Comparison of ENCODE assay signal across 8 cellular contexts in the genomic region with DNA sequence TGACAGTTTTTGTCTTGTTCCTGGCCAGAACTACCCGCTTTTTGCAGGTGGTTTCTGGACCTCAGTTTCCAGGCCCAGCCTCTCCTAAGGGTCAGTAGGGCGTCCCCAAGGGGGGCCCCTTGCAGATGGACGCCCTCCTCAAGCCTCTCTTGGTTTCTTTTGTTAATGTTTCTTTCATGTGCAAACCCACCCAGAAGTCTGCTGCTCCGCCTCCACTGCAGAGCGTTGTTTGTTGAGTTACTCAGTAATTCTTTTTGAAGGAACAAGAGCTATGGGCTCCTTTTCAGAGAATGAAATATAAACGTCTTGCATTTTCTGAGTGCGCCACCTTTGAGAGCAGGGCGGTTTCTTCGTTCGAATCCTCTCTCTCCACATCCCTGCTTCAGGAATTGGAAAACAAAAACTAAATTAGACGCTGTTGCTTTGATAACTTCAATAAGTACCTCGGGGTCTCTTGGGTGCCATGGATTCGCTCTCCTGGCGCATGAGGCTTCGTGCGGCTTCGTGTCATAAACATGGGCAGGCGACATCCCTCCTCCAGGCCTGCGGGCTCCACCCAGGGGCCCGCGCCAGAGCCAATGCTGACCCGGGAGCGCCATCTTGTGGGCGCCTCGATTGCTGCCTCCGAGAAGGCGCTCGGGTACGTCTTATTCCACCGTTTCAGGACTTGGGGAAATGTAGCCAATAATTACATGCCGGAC. TPM values are rescaled to one million over a fixed set of nuclear protein-coding genes. Genes with fewer than 3 reads are reported as not detected.
DNase-seq lines count a peak whose midpoint lies in the region; ATAC-seq and TF ChIP-seq lines count a peak whose summit lies in the region.

No MANE protein-coding gene starts in this region.

- no peaks in the 10 kb centered on the region for H3K36me3 Mint-ChIP-seq in activated T-helper 17 cell treated with anti-CD3 and anti-CD28 coated beads, Interleukin-2, amount 50 U/mL, for 72 hours (ENCODE audit: low read depth)

- DNase-seq in D341Med (ENCODE audit: low spot score), result peak; percentile 95
- DNase-seq in Jurkat, Clone E6-1 (ENCODE audit: low read depth, low spot score), result peak; percentile 59
- DNase-seq in RWPE2 (ENCODE audit: low spot score), result no peak
- peak; percentile 82 for DNase-seq in fibroblast of villous mesenchyme (ENCODE audit: low read depth)
- DNase-seq in stomach, result peak; percentile 84

- H3K27me3 ChIP-seq in RWPE2 (ENCODE audit: insufficient read depth, poor library complexity, severe bottlenecking) (no peaks in the 10 kb centered on the region), neutrophil (peaks cover 36% of the 10 kb centered on the region), stomach (peaks cover 0 to 10% (median 0%) of the 10 kb centered on the region in 3 donors)

- no peak for TF ChIP-seq EP300 in stomach (IDR thresholded peaks at IDR 0.05)

- H3K27me3 Mint-ChIP-seq in activated T-helper 17 cell treated with anti-CD3 and anti-CD28 coated beads, Interleukin-2, amount 50 U/mL, for 72 hours, result no peaks in the 10 kb centered on the region

- TF ChIP-seq CTCF in RWPE2 (IDR thresholded peaks at IDR 0.05; ENCODE audit: poor library complexity, severe bottlenecking), result peak; percentile 99
- TF ChIP-seq CTCF in fibroblast of villous mesenchyme (IDR thresholded peaks at IDR 0.05; ENCODE audit: insufficient read depth, low read depth, low read length), result peak; percentile 99
- peak; percentile 44 for TF ChIP-seq CTCF in neutrophil (IDR thresholded peaks at IDR 0.05)
- peak in 5 of 7 experiments; percentile 57 to 87 (median 69) for TF ChIP-seq CTCF in stomach (IDR thresholded peaks at IDR 0.05)

- H3K36me3 ChIP-seq in RWPE2 (ENCODE audit: low read depth), result no peaks in the 10 kb centered on the region
- no peaks in the 10 kb centered on the region for H3K36me3 ChIP-seq in neutrophil
- H3K36me3 ChIP-seq in stomach, result no peaks in the 10 kb centered on the region

- H3K4me1 Mint-ChIP-seq in activated T-helper 17 cell treated with anti-CD3 and anti-CD28 coated beads, Interleukin-2, amount 50 U/mL, for 72 hours, result peaks cover 6% of the 10 kb centered on the region

- TF ChIP-seq POLR2A in stomach (IDR thresholded peaks at IDR 0.05), result no peak

- intact Hi-C loops in stomach (cut with DNase I; ENCODE audit: low total_unique reads), result no loop called here

- ATAC-seq in GM21526 (IDR thresholded peaks at IDR 0.05; ENCODE audit: low FRiP score, unreplicated experiment), result peak; percentile 90
- ATAC-seq in RWPE2 (ENCODE audit: low read depth), result peak; percentile 98
- ATAC-seq in activated T-helper 17 cell treated with anti-CD3 and anti-CD28 coated beads, Interleukin-2, amount 50 U/mL, for 72 hours (replicated peaks), result peak; percentile 100

- peak overlapping the region; percentile 69 for H3K4me3 Mint-ChIP-seq in activated T-helper 17 cell treated with anti-CD3 and anti-CD28 coated beads, Interleukin-2, amount 50 U/mL, for 72 hours

- H3K9me3 Mint-ChIP-seq in activated T-helper 17 cell treated with anti-CD3 and anti-CD28 coated beads, Interleukin-2, amount 50 U/mL, for 72 hours, result no peaks in the 10 kb centered on the region

- H3K27ac Mint-ChIP-seq in activated T-helper 17 cell treated with anti-CD3 and anti-CD28 coated beads, Interleukin-2, amount 50 U/mL, for 72 hours, result peak overlapping the region; percentile 60

- H3K4me1 ChIP-seq in RWPE2 (ENCODE audit: insufficient read depth, poor library complexity, severe bottlenecking), result no peaks in the 10 kb centered on the region
- H3K4me1 ChIP-seq in neutrophil (ENCODE audit: control insufficient read depth in 1 of 2, insufficient read depth in 1 of 2, low read depth in 1 of 2, low read length in 1 of 2), result peaks cover 4 to 5% of the 10 kb centered on the region in 2 experiments
- H3K4me1 ChIP-seq in stomach, result peaks cover 0 to 12% (median 9%) of the 10 kb centered on the region in 4 donors

- 22 to 27% (median 23%) methylated on average over 31 of the region's 31 CpGs for WGBS in stomach, 5 donors

- no peak overlapping the region for H3K27ac ChIP-seq in RWPE2 (ENCODE audit: poor library complexity, severe bottlenecking)
- H3K27ac ChIP-seq in neutrophil, result no peak overlapping the region
- H3K27ac ChIP-seq in stomach, result no peak overlapping the region

- no peaks in the 10 kb centered on the region for H3K9me3 ChIP-seq in RWPE2 (ENCODE audit: severe bottlenecking)
- H3K9me3 ChIP-seq in neutrophil, result no peaks in the 10 kb centered on the region
- H3K9me3 ChIP-seq in stomach, result no peaks in the 10 kb centered on the region

- H3K4me3 ChIP-seq in Jurkat, Clone E6-1 (ENCODE audit: low read length), result no peak overlapping the region
- no peak overlapping the region for H3K4me3 ChIP-seq in RWPE2 (ENCODE audit: severe bottlenecking)
- no peak overlapping the region for H3K4me3 ChIP-seq in fibroblast of villous mesenchyme (ENCODE audit: low read depth, low read length)
- no peak overlapping the region for H3K4me3 ChIP-seq in neutrophil (ENCODE audit: low read depth in 1 of 2, low read length in 1 of 2)
- no peak overlapping the region for H3K4me3 ChIP-seq in stomach

RNA-seq across cellular contexts. Expression of a gene that starts 38.3 kb away (rescaled TPM):
- not detected for polyA plus RNA-seq in Jurkat, Clone E6-1 (2012; ENCODE audit: insufficient read depth, insufficient read length)
- not detected for total RNA-seq in activated T-helper 17 cell treated with anti-CD3 and anti-CD28 coated beads, Interleukin-2, amount 50 U/mL, for 72 hours
- total RNA-seq in fibroblast of villous mesenchyme (0.43 and 0.97 TPM in 2 replicates), stomach (10 to 100 TPM in 4 of 5 donors, not detected in 1; 10.5 to 86.2 (median 47.8) TPM)
- 10 to 100 TPM in 2 of 3 donors, 1 to 10 TPM in 1; 4.6 to 15.1 (median 13.0) TPM for polyA plus RNA-seq in stomach

Comparison
In these comparisons a context has a peak if more than half of its experiments do, and no peak if none do; other contexts are left out.
1. CTCF ChIP-seq: peak in every context shown above with its lines; median percentile 99 in RWPE2; 99 in fibroblast of villous mesenchyme; 69 in stomach; 44 in neutrophil.